In genomic region chr15:74906450-74907276, GRCh38 we compare ENCODE assay signal across 8 cellular contexts. TPM values are rescaled to one million over a fixed set of nuclear protein-coding genes. Genes with fewer than 3 reads are reported as not detected.
DNase-seq lines count a peak whose midpoint lies in the region; ATAC-seq, FAIRE-seq and TF ChIP-seq lines count a peak whose summit lies in the region.

Gene FAM219B, minus strand, starts transcription at chr15:74906851. Its CDS starts 51 bp downstream, at chr15:74906800.

- ATAC-seq in HG02759 (IDR thresholded peaks at IDR 0.05; ENCODE audit: unreplicated experiment) = peak; percentile 89

- FAIRE-seq in GM12891 (lab: Jason Lieb, UNC) = peak; percentile 87
- FAIRE-seq in urothelium cell line (lab: Jason Lieb, UNC) = no peak

- no peak for TF ChIP-seq CTCF in right atrium auricular region (IDR thresholded peaks at IDR 0.05)

- DNase-seq in GM12891 (ENCODE audit: insufficient read length, low spot score) (peak; percentile 93), NCI-H1694 (lab: John Stamatoyannopoulos, UW) (peak; percentile 34), anterior cingulate cortex (lab: John Stamatoyannopoulos, UW) (peak; percentile 11 to 94 (median 86)), right atrium auricular region (ENCODE audit: low spot score) (peak; percentile 95), pulmonary artery endothelial cell (ENCODE audit: low read depth, low spot score) (peak; percentile 44), urothelium cell line (ENCODE audit: low spot score) (peak; percentile 92)

- H3K27ac ChIP-seq in right atrium auricular region = peak within 1 kb of the TSS; percentile 97

- peaks cover 36% of the 10 kb centered on the region for H3K36me3 ChIP-seq in right atrium auricular region

- intact Hi-C loops in T-helper 2 cell treated with Interferon-gamma antibody and Interleukin-4, amounts not matched to agents 100 ng/mL and 5 ng/mL, for 36 hours (cut with micrococcal nuclease) = loop anchor here (2.0 to 5.0 kb wide), 5 partner anchors 16 to 124 kb away; partner anchors contain the start of genes CSK, MPI, SCAMP2 and ULK3

- no peak; the same call in none of the 2 replicates for TF ChIP-seq POLR2A in GM12891 (IDR thresholded peaks at IDR 0.05; ENCODE audit: low read depth, low read length)

- no peaks in the 10 kb centered on the region for H3K27me3 ChIP-seq in right atrium auricular region

- no peaks in the 10 kb centered on the region for H3K9me3 ChIP-seq in right atrium auricular region

- H3K4me1 ChIP-seq in right atrium auricular region = peaks cover 0 to 29% of the 10 kb centered on the region in 2 donors

- H3K4me3 ChIP-seq in right atrium auricular region = peak within 1 kb of the TSS; percentile 94 to 97

TF ChIP-seq in GM12891, 5 proteins besides CTCF, POLR2A, EP300 and RAD21:
- peak; percentile 11; the same call in 1 of the 2 replicates for TF ChIP-seq SPI1 (IDR thresholded peaks at IDR 0.05; ENCODE audit: low read depth, low read length)
- TF ChIP-seq POU2F2 (IDR thresholded peaks at IDR 0.05; ENCODE audit: low read depth, low read length) = 0 out of 2 replicates have a peak, but pooled peaks have one; percentile 27
- peak; percentile 72 for TF ChIP-seq TAF1 (IDR thresholded peaks at IDR 0.05; ENCODE audit: low read depth, low read length)
- TF ChIP-seq POLR2AphosphoS5 (IDR thresholded peaks at IDR 0.05; ENCODE audit: low read depth, low read length) = no peak
- no peak for TF ChIP-seq PAX5 (IDR thresholded peaks at IDR 0.05; ENCODE audit: insufficient read depth, low read length, severe bottlenecking)
TF ChIP-seq in GM12891: peak in this region for 3.

RNA-seq across cellular contexts. Expression of gene FAM219B, which starts in this region (rescaled TPM):
- polyA plus RNA-seq in GM12891 (2012; ENCODE audit: low read depth, missing spikeins) = 22.6 TPM
- 85.8 and 86.5 TPM in 2 replicates for total RNA-seq in T-helper 2 cell treated with Interferon-gamma antibody and Interleukin-4, amounts not matched to agents 100 ng/mL and 5 ng/mL, for 36 hours
- total RNA-seq in right atrium auricular region (10 to 100 TPM; 46.9 to 53.3 TPM), pulmonary artery endothelial cell (38.2 and 41.3 TPM in 2 replicates)

Comparison
In these comparisons a context has a peak if more than half of its experiments do, and no peak if none do; other contexts are left out.
1. Peak in every context shown above with its lines: DNase-seq, ATAC-seq, H3K4me3 ChIP-seq and H3K27ac ChIP-seq.
2. DNase-seq: peak in every context shown above with its lines; median percentile 95 in right atrium auricular region; 93 in GM12891; 92 in urothelium cell line; 86 in anterior cingulate cortex; 44 in pulmonary artery endothelial cell; 34 in NCI-H1694.